Comparison of ENCODE assay signal across 24 cellular contexts in genomic region chr13:51601601-51602348, GRCh38. TPM values are rescaled to one million over a fixed set of nuclear protein-coding genes. Genes with fewer than 3 reads are reported as not detected.
DNase-seq lines count a peak whose midpoint lies in the region; ATAC-seq, FAIRE-seq and TF ChIP-seq lines count a peak whose summit lies in the region.
"Had no signal": no experiment of that assay in that cellular context is flagged by ENCODE, and none has a peak within 500 bp of the region (broad histone marks: within the 10 kb centered on the region; RNA-seq: fewer than 3 reads in every experiment).

No MANE protein-coding gene starts in this region.

- peaks cover 0 to 13% of the 10 kb centered on the region in 2 experiments; a peak in 3 of 5 replicates for H3K4me1 ChIP-seq in K562 (replicated peaks in 1 of 2; ENCODE audit: control insufficient read depth in 2 of 2, insufficient read depth in 2 of 2, low read length in 2 of 2)
- H3K4me1 ChIP-seq in small intestine (ENCODE audit: control insufficient read depth in 2 of 2, insufficient read depth in 1 of 2, low read depth in 1 of 2, low read length in 1 of 2) = peaks cover 0 to 3% of the 10 kb centered on the region in 2 donors

- no peak overlapping the region for H2AFZ ChIP-seq in K562 (ENCODE audit: low read depth, low read length)

- 67% methylated on average over 7 of the region's 8 CpGs for WGBS in K562 (ENCODE audit: insufficient coverage, low coverage, missing lambda C conversion rate)
- 57 to 78% (median 62%) methylated on average over 8 of the region's 8 CpGs for WGBS in small intestine, 3 donors

- H3K27me3 ChIP-seq in K562 (ENCODE audit: control insufficient read depth in 2 of 2, insufficient read depth in 2 of 2, low read length in 2 of 2) (no peaks in the 10 kb centered on the region), small intestine (ENCODE audit: control insufficient read depth in 2 of 2, insufficient read depth in 2 of 2, low read length in 2 of 2) (no peaks in the 10 kb centered on the region)
- H3K27me3 ChIP-seq: upper lobe of left lung had no signal

- H3K79me2 ChIP-seq in K562 (ENCODE audit: control insufficient read depth, insufficient read depth, low read length) = peaks cover 10% of the 10 kb centered on the region; the same call in 2 of the 3 replicates

- TF ChIP-seq POLR2A in K562 (conservative IDR thresholded peaks at IDR 0.05) = no peak

- no peaks in the 10 kb centered on the region for H3K9me3 ChIP-seq in K562 (replicated peaks; ENCODE audit: control insufficient read depth, insufficient read depth, low read depth, low read length)
- no peaks in the 10 kb centered on the region for H3K9me3 ChIP-seq in small intestine (ENCODE audit: control insufficient read depth, low read depth)
- H3K9me3 ChIP-seq: SK-N-SH, upper lobe of left lung had no signal

- CTCF ChIA-PET in K562 (lab: Yijun Ruan, JAX; ENCODE audit: low intra/inter-chr PET ratio) = no interaction called here

- H3K4me3 ChIP-seq in K562 (no peak overlapping the region), small intestine (ENCODE audit: low read depth in 1 of 2, low read length in 2 of 2) (no peak overlapping the region)
- H3K4me3 ChIP-seq: upper lobe of left lung had no signal

- no peak overlapping the region for H3K9ac ChIP-seq in K562 (ENCODE audit: insufficient read depth in 1 of 2, low read depth in 2 of 2, low read length in 2 of 2)
- H3K9ac ChIP-seq: SK-N-SH had no signal

- FAIRE-seq in K562 (lab: Jason Lieb, UNC) = no peak
- no peak for FAIRE-seq in small intestine (lab: Jason Lieb, UNC)
- FAIRE-seq: colon, endometrium had no signal

- DNase-seq in NCI-H146 (lab: John Stamatoyannopoulos, UW) = peak; percentile 24
- no peak for DNase-seq in NCI-H146 treated with DMSO at 0.1 percent for 48 hours (lab: John Stamatoyannopoulos, UW; ENCODE audit: unreplicated experiment)
- peak; percentile 81 for DNase-seq in NOMO-1 treated with dmso at 0.1 percent for 144 hours (lab: John Stamatoyannopoulos, UW; ENCODE audit: unreplicated experiment)
- peak in 1 of 4 experiments; percentile 9 for DNase-seq in K562 (ENCODE audit: extremely low read depth in 1 of 4, low spot score in 3 of 4)
- peak; percentile 76 for DNase-seq in small intestine
- DNase-seq: activated CD4-positive, alpha-beta T cell treated with anti-CD3 and anti-CD28 coated beads for 4 hours; activated naive CD8-positive, alpha-beta T cell treated with anti-CD3 and anti-CD28 coated beads, Interleukin-2, amount 50 U/mL, for 24 hours; hippocampal formation; Karpas-422; mesenchymal stem cell; NCI-H1694 treated with DMSO at 0.1 percent for 48 hours; posterior cingulate gyrus; SK-N-SH; stimulated activated CD4-positive, alpha-beta T cell treated with anti-CD3 and anti-CD28 coated beads, Interleukin-2, amount 100 ng/mL, for 24 hours; stimulated activated naive CD8-positive, alpha-beta T cell treated with anti-CD3 and anti-CD28 coated beads, Interleukin-15, amount 100 ng/mL, for 72 hours; T1000; upper lobe of left lung had no signal

- no peak overlapping the region for H3K4me2 ChIP-seq in K562 (ENCODE audit: insufficient read depth, low read length)
- H3K4me2 ChIP-seq: SK-N-SH had no signal

- peak; percentile 35; the same call in 1 of the 3 replicates for ATAC-seq in K562
- ATAC-seq in GM19328 (IDR thresholded peaks at IDR 0.05; ENCODE audit: unreplicated experiment) = no peak
- no peak for ATAC-seq in GM18870 (IDR thresholded peaks at IDR 0.05; ENCODE audit: unreplicated experiment)
- ATAC-seq in GM18867 (IDR thresholded peaks at IDR 0.05; ENCODE audit: unreplicated experiment) = no peak
- ATAC-seq: activated naive CD8-positive, alpha-beta T cell treated with anti-CD3 and anti-CD28 coated beads, Interleukin-2, amount 50 U/mL, for 24 hours; natural killer cell treated with Interleukin-12 subunit alpha and Interleukin-12 subunit beta and Interleukin-15 and Interleukin-18, amount 100 ng/mL, for 72 hours; stimulated activated naive CD8-positive, alpha-beta T cell treated with anti-CD3 and anti-CD28 coated beads, Interleukin-15, amount 100 ng/mL, for 72 hours had no signal

- intact Hi-C loops in K562 (cut with micrococcal nuclease) = no loop called here

- TF ChIP-seq RAD21 in K562 (CRISPR knock-in tag; conservative IDR thresholded peaks at IDR 0.05 in 1 of 2, IDR thresholded peaks at IDR 0.05 in 1 of 2) = no peak

- TF ChIP-seq CTCF in K562 (IDR thresholded peaks at IDR 0.05 in 2 of 3, conservative IDR thresholded peaks at IDR 0.05 in 1 of 3; ENCODE audit: insufficient read depth in 2 of 3, low read depth in 1 of 3, low read length in 3 of 3) = no peak

- no peaks in the 10 kb centered on the region for H4K20me1 ChIP-seq in K562 (replicated peaks; ENCODE audit: control insufficient read depth, insufficient read depth, low read length)

- no peaks in the 10 kb centered on the region for H3K9me1 ChIP-seq in K562 (ENCODE audit: control insufficient read depth, insufficient read depth, low read length)

- no peaks in the 10 kb centered on the region for H3K36me3 ChIP-seq in K562 (ENCODE audit: control insufficient read depth, insufficient read depth, low read length)
- no peaks in the 10 kb centered on the region for H3K36me3 ChIP-seq in small intestine (ENCODE audit: control insufficient read depth in 2 of 2, insufficient read depth in 2 of 2, low read length in 2 of 2)
- H3K36me3 ChIP-seq: upper lobe of left lung had no signal

- no peak for TF ChIP-seq EP300 in K562 (IDR thresholded peaks at IDR 0.05; ENCODE audit: low read length)

- H3K27ac ChIP-seq in K562 (ENCODE audit: extremely low read depth, low read depth, low read length) (0 out of 3 replicates have a peak overlapping the region, but pooled peaks have one; percentile 19), small intestine (ENCODE audit: low read depth in 1 of 2, low read length in 1 of 2) (peak overlapping the region in 1 of 2 donors; percentile 73)
- H3K27ac ChIP-seq: 22Rv1, upper lobe of left lung had no signal

- in situ Hi-C loops in K562 (cut with MboI) = no loop called here

- POLR2A ChIA-PET in K562 (lab: Yijun Ruan, JAX) = interaction anchor here (1.1 to 1.4 kb wide), 2 partner anchors 11 to 148 kb away, joined by 3 read pairs; no protein-coding TSS in a partner anchor

- BruUV-seq in K562 (replicated peaks; lab: Mats Ljungman, UMichigan) = no TSS peak

TF ChIP-seq in K562, 482 proteins besides CTCF, POLR2A, EP300 and RAD21 (continues in another document):
- TF ChIP-seq FOXJ2 (tag; IDR thresholded peaks at IDR 0.05) (peak; percentile 94), MEIS2 (IDR thresholded peaks at IDR 0.05; ENCODE audit: partially characterized antibody) (peak; percentile 32), ZNF444 (CRISPR knock-in tag; IDR thresholded peaks at IDR 0.05) (no peak), DIDO1 (tag; IDR thresholded peaks at IDR 0.05; ENCODE audit: low read depth) (no peak), PKNOX1 (IDR thresholded peaks at IDR 0.05) (peak; percentile 72), SOX6 (IDR thresholded peaks at IDR 0.05) (0 out of 2 replicates have a peak, but pooled peaks have one; percentile 24), RFX1 (IDR thresholded peaks at IDR 0.05) (peak; percentile 73), KLF6 (CRISPR knock-in tag; IDR thresholded peaks at IDR 0.05; ENCODE audit: borderline replicate concordance) (peak; percentile 16; the same call in 1 of the 2 replicates), FOXP4 (CRISPR knock-in tag; IDR thresholded peaks at IDR 0.05; ENCODE audit: borderline replicate concordance) (no peak)

RNA-seq across cellular contexts. Expression of gene WDFY2, which starts 17.5 kb away (rescaled TPM):
- total RNA-seq in K562 (2011; cell fraction: chromatin; rRNA removed; ENCODE audit: low replicate concordance) = 13.0 and 31.2 TPM in 2 replicates
- 9.2 and 10.9 TPM in 2 replicates for total RNA-seq in K562 (2011; cell fraction: nucleolus; rRNA removed)
- total RNA-seq in K562 (2011; cell fraction: nucleoplasm; rRNA removed) = 20.1 and 30.6 TPM in 2 replicates
- total RNA-seq in K562 (2014; rRNA removed) = 3.5 and 4.4 TPM in 2 replicates
- total RNA-seq in K562 (2014; rRNA removed; fragmentation: Illumina TruSeq; extraction: Trizol) = 4.4 and 5.2 TPM in 2 replicates
- total RNA-seq in K562 (2015; rRNA removed; fragmentation: Illumina TruSeq; extraction: Trizol) = 5.1 and 5.7 TPM in 2 replicates
- 6.4 and 7.1 TPM in 2 replicates for total RNA-seq in K562 (2021)
- polyA plus RNA-seq in K562 (2011; rRNA removed) = 4.7 and 4.9 TPM in 2 replicates
- polyA plus RNA-seq in K562 (2011; cell fraction: cytosol; rRNA removed) = 1.6 and 3.0 TPM in 2 replicates
- polyA plus RNA-seq in K562 (2011; cell fraction: nucleus; rRNA removed) = 12.4 and 14.2 TPM in 2 replicates
- 4.0 and 10.5 TPM in 2 replicates for polyA plus RNA-seq in K562 (2012)
- 3.5 and 4.6 TPM in 2 replicates for polyA plus RNA-seq in K562 (2014; fragmentation: Illumina TruSeq; extraction: Trizol)
- polyA plus RNA-seq in K562 (2014; fragmentation: Nextera tagmentation; extraction: Ambion mirVana) = 1 to 10 TPM in 1 of 2 experiments, under 1 TPM in 1; 0.66 to 1.1 TPM
- 3.7 and 4.4 TPM in 2 replicates for polyA plus RNA-seq in K562 (2014; rRNA removed)
- 9.8 and 11.9 TPM in 2 replicates for polyA minus RNA-seq in K562 (2011; rRNA and poly(A)+ RNA removed)
- polyA minus RNA-seq in K562 (2011; cell fraction: cytosol; rRNA and poly(A)+ RNA removed) = 1.9 and 2.0 TPM in 2 replicates
- 14.3 and 18.1 TPM in 2 replicates for polyA minus RNA-seq in K562 (2011; cell fraction: nucleus; rRNA and poly(A)+ RNA removed)
- 1 to 10 TPM in 1 of 3 donors, under 1 TPM in 2; 0.81 to 2.5 (median 0.89) TPM for polyA plus RNA-seq in small intestine
